Comparison of ENCODE assay signal across 1 cellular context in the genomic region with DNA sequence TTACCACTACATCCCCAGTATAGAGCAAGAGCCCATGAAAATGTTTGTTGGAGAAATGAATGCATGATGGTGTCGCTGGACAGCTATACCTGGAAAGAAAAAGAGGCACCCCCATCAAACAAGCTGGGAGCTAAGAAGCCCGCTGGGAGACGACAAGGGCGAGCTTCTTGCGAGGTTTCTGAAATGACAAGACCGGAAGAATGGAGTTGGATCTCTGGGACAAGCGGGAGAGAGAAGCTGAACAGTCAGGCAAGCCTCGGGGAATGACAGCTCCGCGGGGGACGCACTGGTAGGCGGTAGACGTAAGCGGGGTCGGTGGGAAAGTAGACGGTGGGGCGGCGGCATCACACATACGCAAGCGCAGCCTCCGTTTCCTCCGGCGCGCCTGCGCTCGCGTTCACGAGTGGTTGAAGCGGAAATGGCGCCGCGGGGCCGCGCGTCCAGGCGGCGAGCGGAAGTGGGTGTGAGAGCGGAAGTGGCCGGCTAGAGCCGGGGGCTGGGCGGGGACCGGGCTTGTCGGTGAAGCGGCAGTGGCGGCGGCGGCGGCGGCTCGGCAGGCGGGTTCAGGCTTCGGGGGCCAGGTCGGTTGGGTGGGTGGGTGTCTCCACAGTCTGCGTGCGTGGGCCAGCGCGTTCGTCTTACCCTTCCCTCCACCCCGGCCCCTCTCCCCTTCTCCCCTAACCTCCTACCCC.
A peak's percentile ranks its signal among the peaks of the same experiment; 100 is the strongest.
TF ChIP-seq lines count a peak whose summit lies in the region.

TSS of gene ARPC2 (plus strand) at position 516 of the 692 bp plus-strand sequence. CDS start 282 bp downstream, outside the sequence.

TF ChIP-seq in K562, 482 proteins besides CTCF, POLR2A, EP300 and RAD21 (continued from another document and continues in another):
- TF ChIP-seq PKNOX1 (IDR thresholded peaks at IDR 0.05) (no peak; the same call in 1 of the 2 replicates), BCOR (IDR thresholded peaks at IDR 0.05) (peak; percentile 37; the same call in 1 of the 2 replicates), REST (CRISPR knock-in tag; IDR thresholded peaks at IDR 0.05; ENCODE audit: low read depth) (no peak), FOXJ3 (CRISPR knock-in tag; IDR thresholded peaks at IDR 0.05) (no peak), ARID1B (IDR thresholded peaks at IDR 0.05) (0 out of 2 replicates have a peak, but pooled peaks have one; percentile 12), ZNF175 (CRISPR knock-in tag; IDR thresholded peaks at IDR 0.05; ENCODE audit: low read depth) (peak; percentile 38; the same call in 1 of the 2 replicates), HMGN3 (IDR thresholded peaks at IDR 0.05; ENCODE audit: borderline replicate concordance, extremely low read depth, insufficient read length, low read depth, low read length) (peak; percentile 28), KDM4B (IDR thresholded peaks at IDR 0.05; ENCODE audit: borderline replicate concordance in 2 of 2, low read depth in 1 of 2) (peak in 1 of 2 experiments; percentile 49; a peak in 1 of 4 replicates), ZFX (CRISPR knock-in tag; IDR thresholded peaks at IDR 0.05) (peak; percentile 61; the same call in 1 of the 2 replicates), TAF7 (tag; IDR thresholded peaks at IDR 0.05) (peak; percentile 47; the same call in 1 of the 2 replicates), POLR2AphosphoS5 (IDR thresholded peaks at IDR 0.05; ENCODE audit: control insufficient read depth, insufficient read depth, low read depth, low read length) (peak; percentile 61; the same call in 1 of the 2 replicates), KLF6 (CRISPR knock-in tag; IDR thresholded peaks at IDR 0.05; ENCODE audit: borderline replicate concordance) (no peak), HMG20A (CRISPR knock-in tag; conservative IDR thresholded peaks at IDR 0.05) (no peak), TSC22D4 (tag; IDR thresholded peaks at IDR 0.05) (no peak), ZNF830 (CRISPR knock-in tag; IDR thresholded peaks at IDR 0.05) (no peak), CREB3 (tag; conservative IDR thresholded peaks at IDR 0.05; ENCODE audit: low read depth) (peak; percentile 61; the same call in 1 of the 2 replicates), KDM1A (IDR thresholded peaks at IDR 0.05) (no peak), ZNF253 (CRISPR knock-in tag; conservative IDR thresholded peaks at IDR 0.05) (no peak), ZNF140 (CRISPR knock-in tag; IDR thresholded peaks at IDR 0.05) (no peak), CBFA2T2 (conservative IDR thresholded peaks at IDR 0.05) (no peak), SNIP1 (IDR thresholded peaks at IDR 0.05; ENCODE audit: low read depth) (no peak), TCFL5 (CRISPR knock-in tag; conservative IDR thresholded peaks at IDR 0.05) (no peak), NFYB (IDR thresholded peaks at IDR 0.05; ENCODE audit: extremely low read depth, insufficient read length) (no peak), KAT2B (IDR thresholded peaks at IDR 0.05; ENCODE audit: low read depth, low read length) (no peak), FOXP1 (CRISPR knock-in tag; IDR thresholded peaks at IDR 0.05) (peak; percentile 66), MYC (IDR thresholded peaks at IDR 0.05; ENCODE audit: low read depth, low read length) (0 out of 2 replicates have a peak, but pooled peaks have one; percentile 33), MYC (CRISPR knock-in tag; IDR thresholded peaks at IDR 0.05; ENCODE audit: borderline replicate concordance, low read depth) (no peak), ZNF3 (CRISPR knock-in tag; IDR thresholded peaks at IDR 0.05) (no peak), NBN (IDR thresholded peaks at IDR 0.05; ENCODE audit: low read depth) (no peak), GATA2 (CRISPR knock-in tag; IDR thresholded peaks at IDR 0.05) (no peak), HLTF (IDR thresholded peaks at IDR 0.05) (no peak), PHF8 (IDR thresholded peaks at IDR 0.05; ENCODE audit: borderline replicate concordance, low read length) (peak; percentile 89; the same call in 1 of the 2 replicates), ZNF316 (IDR thresholded peaks at IDR 0.05) (peak; percentile 85), NCOR1 (IDR thresholded peaks at IDR 0.05) (0 out of 2 replicates have a peak, but pooled peaks have one; percentile 20), KDM2B (CRISPR knock-in tag; IDR thresholded peaks at IDR 0.05) (no peak), ARNT (IDR thresholded peaks at IDR 0.05) (no peak), ZNF76 (CRISPR knock-in tag; IDR thresholded peaks at IDR 0.05; ENCODE audit: borderline replicate concordance) (no peak), UBTF (IDR thresholded peaks at IDR 0.05; ENCODE audit: borderline replicate concordance in 1 of 2, low read depth in 2 of 2, low read length in 2 of 2) (0 out of 4 replicates have a peak, but pooled peaks of 1 of the 2 experiments have one; percentile 37), ZNF282 (CRISPR knock-in tag; IDR thresholded peaks at IDR 0.05) (no peak), KAT7 (CRISPR knock-in tag; IDR thresholded peaks at IDR 0.05; ENCODE audit: borderline replicate concordance) (peak; percentile 17; the same call in 1 of the 2 replicates), THRB (CRISPR knock-in tag; conservative IDR thresholded peaks at IDR 0.05) (no peak), ZNF274 (IDR thresholded peaks at IDR 0.05; ENCODE audit: borderline replicate concordance, low read depth, low read length) (no peak)
- TF ChIP-seq, protein P1, sequence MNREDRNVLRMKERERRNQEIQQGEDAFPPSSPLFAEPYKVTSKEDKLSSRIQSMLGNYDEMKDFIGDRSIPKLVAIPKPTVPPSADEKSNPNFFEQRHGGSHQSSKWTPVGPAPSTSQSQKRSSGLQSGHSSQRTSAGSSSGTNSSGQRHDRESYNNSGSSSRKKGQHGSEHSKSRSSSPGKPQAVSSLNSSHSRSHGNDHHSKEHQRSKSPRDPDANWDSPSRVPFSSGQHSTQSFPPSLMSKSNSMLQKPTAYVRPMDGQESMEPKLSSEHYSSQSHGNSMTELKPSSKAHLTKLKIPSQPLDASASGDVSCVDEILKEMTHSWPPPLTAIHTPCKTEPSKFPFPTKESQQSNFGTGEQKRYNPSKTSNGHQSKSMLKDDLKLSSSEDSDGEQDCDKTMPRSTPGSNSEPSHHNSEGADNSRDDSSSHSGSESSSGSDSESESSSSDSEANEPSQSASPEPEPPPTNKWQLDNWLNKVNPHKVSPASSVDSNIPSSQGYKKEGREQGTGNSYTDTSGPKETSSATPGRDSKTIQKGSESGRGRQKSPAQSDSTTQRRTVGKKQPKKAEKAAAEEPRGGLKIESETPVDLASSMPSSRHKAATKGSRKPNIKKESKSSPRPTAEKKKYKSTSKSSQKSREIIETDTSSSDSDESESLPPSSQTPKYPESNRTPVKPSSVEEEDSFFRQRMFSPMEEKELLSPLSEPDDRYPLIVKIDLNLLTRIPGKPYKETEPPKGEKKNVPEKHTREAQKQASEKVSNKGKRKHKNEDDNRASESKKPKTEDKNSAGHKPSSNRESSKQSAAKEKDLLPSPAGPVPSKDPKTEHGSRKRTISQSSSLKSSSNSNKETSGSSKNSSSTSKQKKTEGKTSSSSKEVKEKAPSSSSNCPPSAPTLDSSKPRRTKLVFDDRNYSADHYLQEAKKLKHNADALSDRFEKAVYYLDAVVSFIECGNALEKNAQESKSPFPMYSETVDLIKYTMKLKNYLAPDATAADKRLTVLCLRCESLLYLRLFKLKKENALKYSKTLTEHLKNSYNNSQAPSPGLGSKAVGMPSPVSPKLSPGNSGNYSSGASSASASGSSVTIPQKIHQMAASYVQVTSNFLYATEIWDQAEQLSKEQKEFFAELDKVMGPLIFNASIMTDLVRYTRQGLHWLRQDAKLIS (CRISPR knock-in tag; IDR thresholded peaks at IDR 0.05), result peak; percentile 63; the same call in 1 of the 2 replicates
- TF ChIP-seq, protein P2, sequence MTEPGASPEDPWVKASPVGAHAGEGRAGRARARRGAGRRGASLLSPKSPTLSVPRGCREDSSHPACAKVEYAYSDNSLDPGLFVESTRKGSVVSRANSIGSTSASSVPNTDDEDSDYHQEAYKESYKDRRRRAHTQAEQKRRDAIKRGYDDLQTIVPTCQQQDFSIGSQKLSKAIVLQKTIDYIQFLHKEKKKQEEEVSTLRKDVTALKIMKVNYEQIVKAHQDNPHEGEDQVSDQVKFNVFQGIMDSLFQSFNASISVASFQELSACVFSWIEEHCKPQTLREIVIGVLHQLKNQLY (CRISPR knock-in tag; conservative IDR thresholded peaks at IDR 0.05), result no peak
- TF ChIP-seq, protein P3, sequence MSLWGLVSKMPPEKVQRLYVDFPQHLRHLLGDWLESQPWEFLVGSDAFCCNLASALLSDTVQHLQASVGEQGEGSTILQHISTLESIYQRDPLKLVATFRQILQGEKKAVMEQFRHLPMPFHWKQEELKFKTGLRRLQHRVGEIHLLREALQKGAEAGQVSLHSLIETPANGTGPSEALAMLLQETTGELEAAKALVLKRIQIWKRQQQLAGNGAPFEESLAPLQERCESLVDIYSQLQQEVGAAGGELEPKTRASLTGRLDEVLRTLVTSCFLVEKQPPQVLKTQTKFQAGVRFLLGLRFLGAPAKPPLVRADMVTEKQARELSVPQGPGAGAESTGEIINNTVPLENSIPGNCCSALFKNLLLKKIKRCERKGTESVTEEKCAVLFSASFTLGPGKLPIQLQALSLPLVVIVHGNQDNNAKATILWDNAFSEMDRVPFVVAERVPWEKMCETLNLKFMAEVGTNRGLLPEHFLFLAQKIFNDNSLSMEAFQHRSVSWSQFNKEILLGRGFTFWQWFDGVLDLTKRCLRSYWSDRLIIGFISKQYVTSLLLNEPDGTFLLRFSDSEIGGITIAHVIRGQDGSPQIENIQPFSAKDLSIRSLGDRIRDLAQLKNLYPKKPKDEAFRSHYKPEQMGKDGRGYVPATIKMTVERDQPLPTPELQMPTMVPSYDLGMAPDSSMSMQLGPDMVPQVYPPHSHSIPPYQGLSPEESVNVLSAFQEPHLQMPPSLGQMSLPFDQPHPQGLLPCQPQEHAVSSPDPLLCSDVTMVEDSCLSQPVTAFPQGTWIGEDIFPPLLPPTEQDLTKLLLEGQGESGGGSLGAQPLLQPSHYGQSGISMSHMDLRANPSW (CRISPR knock-in tag; IDR thresholded peaks at IDR 0.05), result no peak
